17 cellular contexts compared by ENCODE assay signal in the genomic region with DNA sequence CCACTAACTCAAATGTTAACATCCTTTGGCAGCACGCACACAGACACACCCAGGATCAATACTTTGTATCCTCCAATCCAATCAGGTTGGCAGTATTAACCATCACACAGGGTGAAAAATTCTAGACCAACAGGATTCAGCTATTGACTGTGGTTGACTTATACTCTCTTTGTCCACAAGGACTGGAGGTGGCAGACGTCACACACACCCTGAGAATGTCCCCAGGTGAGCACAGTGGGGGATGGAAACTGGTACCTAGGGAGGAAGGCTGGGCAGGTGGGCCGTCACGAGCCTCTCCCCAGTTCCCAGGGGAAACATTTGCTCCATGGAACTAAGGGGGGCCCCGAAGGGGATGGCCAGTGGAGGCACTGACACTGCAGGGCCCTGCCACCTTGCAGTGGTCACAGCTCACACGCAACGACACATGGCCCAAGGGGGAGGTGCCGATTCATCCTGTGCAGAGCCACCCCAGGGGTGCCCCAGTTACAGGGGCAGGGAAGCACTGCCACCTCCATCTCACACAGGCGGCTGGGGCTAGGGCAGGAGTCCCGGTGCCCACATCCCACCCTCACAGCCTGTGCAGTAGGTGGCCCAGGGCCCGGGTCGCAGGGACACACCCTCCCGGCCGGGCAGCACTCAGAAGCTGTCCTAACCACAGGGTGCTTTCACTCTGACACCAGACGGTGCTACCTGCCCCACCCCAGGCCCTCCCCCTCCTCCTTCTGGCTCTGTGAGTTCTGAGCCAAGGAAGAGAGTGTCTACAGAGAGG. TPM values are rescaled to one million over a fixed set of nuclear protein-coding genes. Genes with fewer than 3 reads are reported as not detected.
DNase-seq lines count a peak whose midpoint lies in the region; ATAC-seq and TF ChIP-seq lines count a peak whose summit lies in the region.
"Had no signal": no experiment of that assay in that cellular context is flagged by ENCODE, and none has a peak within 500 bp of the region (broad histone marks: within the 10 kb centered on the region; RNA-seq: fewer than 3 reads in every experiment).

No MANE protein-coding gene starts in this region.

- peaks cover 33% of the 10 kb centered on the region for H3K4me1 Mint-ChIP-seq in CD4-positive, alpha-beta T cell (ENCODE audit: low read depth)
- H3K4me1 Mint-ChIP-seq in mesothelial cell of epicardium, result peaks cover 11% of the 10 kb centered on the region

- peak overlapping the region; percentile 23 for H3K4me3 Mint-ChIP-seq in CD4-positive, alpha-beta T cell
- H3K4me3 Mint-ChIP-seq in mesothelial cell of epicardium, result peak overlapping the region; percentile 65

- H3K27me3 Mint-ChIP-seq in CD4-positive, alpha-beta T cell, result no peaks in the 10 kb centered on the region
- H3K27me3 Mint-ChIP-seq in mesothelial cell of epicardium (ENCODE audit: low read depth), result peaks cover 16% of the 10 kb centered on the region

- no peak overlapping the region for H3K27ac ChIP-seq in CD4-positive, alpha-beta T cell (ENCODE audit: low read depth, low read length)
- H3K27ac ChIP-seq in WERI-Rb-1, result peak overlapping the region; percentile 44; the same call in 1 of the 2 replicates
- H3K27ac ChIP-seq: ascending aorta had no signal

- no peak overlapping the region for H3K27ac Mint-ChIP-seq in CD4-positive, alpha-beta T cell
- H3K27ac Mint-ChIP-seq in mesothelial cell of epicardium, result no peak overlapping the region
- H3K27ac Mint-ChIP-seq: stimulated activated naive CD8-positive, alpha-beta T cell treated with anti-CD3 and anti-CD28 coated beads, Interleukin-15, Interleukin-2, amounts not matched to agents 100 ng/mL and 50 ng/mL, for 24 hours; type B pancreatic cell had no signal

- no peaks in the 10 kb centered on the region for H3K9me3 ChIP-seq in CD4-positive, alpha-beta T cell (ENCODE audit: control insufficient read depth, low read length)
- H3K9me3 ChIP-seq in WERI-Rb-1 (ENCODE audit: severe bottlenecking), result no peaks in the 10 kb centered on the region
- H3K9me3 ChIP-seq: ascending aorta had no signal

- POLR2A ChIA-PET in CD4-positive, alpha-beta T cell (lab: Charles Lee), result interaction anchor here (1.8 to 2.6 kb wide), 2 partner anchors 12 to 18 kb away, joined by 7 to 20 read pairs; a partner anchor contains a TSS

- no peak overlapping the region for H3K4me3 ChIP-seq in WERI-Rb-1 (ENCODE audit: low read depth, low read length)

- H3K9me3 Mint-ChIP-seq in CD4-positive, alpha-beta T cell, result no peaks in the 10 kb centered on the region
- H3K9me3 Mint-ChIP-seq in mesothelial cell of epicardium, result no peaks in the 10 kb centered on the region
- H3K9me3 Mint-ChIP-seq: stimulated activated naive CD8-positive, alpha-beta T cell treated with anti-CD3 and anti-CD28 coated beads, Interleukin-15, Interleukin-2, amounts not matched to agents 100 ng/mL and 50 ng/mL, for 24 hours; type B pancreatic cell had no signal

- H3K27me3 ChIP-seq in CD4-positive, alpha-beta T cell (ENCODE audit: control insufficient read depth, insufficient read depth, low read length), result no peaks in the 10 kb centered on the region
- H3K27me3 ChIP-seq in WERI-Rb-1 (ENCODE audit: insufficient read depth, low read depth, severe bottlenecking), result no peaks in the 10 kb centered on the region
- H3K27me3 ChIP-seq: ascending aorta had no signal

- DNase-seq in DMS 273 (lab: John Stamatoyannopoulos, UW; ENCODE audit: unreplicated experiment) (peak; percentile 43), DMS 273 treated with DMSO at 0.1 percent for 48 hours (lab: John Stamatoyannopoulos, UW) (no peak), WERI-Rb-1 (no peak), mesothelial cell of epicardium (ENCODE audit: low spot score in 2 of 2, unreplicated experiment in 2 of 2) (no peak), NCI-H128 (lab: John Stamatoyannopoulos, UW; ENCODE audit: unreplicated experiment) (no peak), NCI-H524 treated with DMSO at 0.1 percent for 48 hours (lab: John Stamatoyannopoulos, UW) (no peak)
- DNase-seq in CD4-positive, alpha-beta T cell, result no peak
- DNase-seq: activated gamma-delta T cell, left ventricle myocardium superior, NCI-H1092 treated with DMSO at 0.1 percent for 48 hours, SIG-M5 had no signal

- no peak for TF ChIP-seq CTCF in CD4-positive, alpha-beta T cell (IDR thresholded peaks at IDR 0.05)
- TF ChIP-seq CTCF in WERI-Rb-1 (IDR thresholded peaks at IDR 0.05; ENCODE audit: low read depth, low read length) (no peak), mesothelial cell of epicardium (IDR thresholded peaks at IDR 0.05; ENCODE audit: unreplicated experiment) (no peak)

- intact Hi-C loops in CD4-positive, alpha-beta T cell (cut with DNase I, micrococcal nuclease), result no loop called here

- no peaks in the 10 kb centered on the region for H3K36me3 Mint-ChIP-seq in CD4-positive, alpha-beta T cell (ENCODE audit: low read depth)
- no peaks in the 10 kb centered on the region for H3K36me3 Mint-ChIP-seq in mesothelial cell of epicardium
- H3K36me3 Mint-ChIP-seq: type B pancreatic cell had no signal

- ATAC-seq in CD4-positive, alpha-beta T cell (ENCODE audit: poor library complexity), result no peak
- ATAC-seq in GM21529 (IDR thresholded peaks at IDR 0.05; ENCODE audit: unreplicated experiment), result no peak

- no peaks in the 10 kb centered on the region for H3K36me3 ChIP-seq in WERI-Rb-1
- H3K36me3 ChIP-seq: ascending aorta had no signal

- CTCF ChIA-PET in CD4-positive, alpha-beta T cell (lab: Charles Lee), result interaction anchor here (1.5 kb wide), 1 partner anchor 18 kb away, joined by 6 read pairs; a partner anchor contains a TSS

RNA-seq across cellular contexts. Expression of a gene that starts 17.4 kb away (rescaled TPM):
- 10 to 100 TPM; 26.2 to 28.0 TPM for total RNA-seq in CD4-positive, alpha-beta T cell
- 0.38 to 0.51 TPM (median 0.45 TPM) in 3 replicates for total RNA-seq in mesothelial cell of epicardium

RNA-seq across cellular contexts. Expression of a gene that starts 17.7 kb away (rescaled TPM):
- under 1 TPM in 1 of 2 experiments, not detected in 1; 0.17 TPM for total RNA-seq in CD4-positive, alpha-beta T cell
- 0.11 TPM in 1 of 3 replicates, not detected in the others for total RNA-seq in mesothelial cell of epicardium
- total RNA-seq: ascending aorta; left ventricle myocardium superior; LHCN-M2; T-helper 1 cell treated with Interleukin-12 subunit alpha and Interleukin-12 subunit beta and Interleukin-4 antibody, amounts not matched to agents 30 ng/mL and 1 ng/mL, for 36 hours had no signal

Comparison
In these comparisons a context has a peak if more than half of its experiments do, and no peak if none do; other contexts are left out.
1. RNA of a gene that starts 17.4 kb away (total RNA-seq): 26.2 to 28.0 TPM in CD4-positive, alpha-beta T cell; 0.38 to 0.51 TPM in mesothelial cell of epicardium; every median in the first group is over 10 times any median in the second.